9 cellular contexts compared by ENCODE assay signal in the genomic region with DNA sequence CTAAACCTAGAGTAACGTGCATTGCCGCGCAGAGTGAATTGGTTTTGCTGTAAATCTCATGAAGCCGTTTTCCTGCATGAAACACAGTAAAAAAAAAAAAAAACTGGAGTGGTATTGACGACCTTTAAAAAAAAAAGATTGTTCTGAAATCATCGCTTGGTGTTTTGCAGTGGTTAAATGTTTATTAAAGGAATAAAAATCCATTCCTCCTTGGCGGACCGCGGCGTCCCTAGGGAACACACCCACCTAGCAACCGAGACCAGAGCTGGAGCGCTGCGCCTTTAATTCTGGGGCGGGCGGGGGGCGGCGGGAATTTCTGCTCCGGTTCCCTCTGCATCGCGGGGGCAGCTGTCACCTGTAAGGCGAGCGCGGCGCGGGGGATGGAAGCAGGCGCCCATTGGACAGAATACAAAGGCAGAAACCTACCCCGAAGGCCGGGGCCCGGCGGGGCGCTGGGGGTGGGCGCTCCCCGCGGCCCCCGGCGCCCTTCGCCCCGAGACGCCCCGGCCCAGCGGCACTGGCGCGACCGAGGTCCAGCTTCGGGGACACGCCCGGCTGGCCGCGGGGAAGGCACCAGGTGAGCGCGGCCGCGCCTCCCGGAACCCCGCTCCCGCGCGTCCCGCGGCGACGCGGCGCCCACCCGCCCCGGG. TPM values are rescaled to one million over a fixed set of nuclear protein-coding genes. Genes with fewer than 3 reads are reported as not detected.
A peak's percentile ranks its signal among the peaks of the same experiment; 100 is the strongest.
DNase-seq lines count a peak whose midpoint lies in the region; ATAC-seq, FAIRE-seq and TF ChIP-seq lines count a peak whose summit lies in the region.
"Had no signal": no experiment of that assay in that cellular context is flagged by ENCODE, and none has a peak within 500 bp of the region (broad histone marks: within the 10 kb centered on the region; RNA-seq: fewer than 3 reads in every experiment).

A gene (plus strand): TSS at position 354 of the 650 bp plus-strand sequence. CDS start 320 bp downstream, outside the sequence.

- dilution Hi-C loops in keratinocyte (cut with MboI; ENCODE audit: extremely low pct_ligation_motif_present, low sequenced_read_pairs): no loop called here

- H3K9me3 Mint-ChIP-seq in Caco-2 (ENCODE audit: unreplicated experiment): no peaks in the 10 kb centered on the region
- peaks cover 0 to 1% (median 0%) of the 10 kb centered on the region in 3 donors for H3K9me3 Mint-ChIP-seq in IgD-negative memory B cell
- H3K9me3 Mint-ChIP-seq in stimulated activated naive CD8-positive, alpha-beta T cell treated with anti-CD3 and anti-CD28 coated beads, Interleukin-15, Interleukin-2, amounts not matched to agents 100 ng/mL and 50 ng/mL, for 24 hours: no peaks in the 10 kb centered on the region

- DNase-seq in Caco-2: peak; percentile 68 to 76
- peak; percentile 30 for DNase-seq in adipocyte (ENCODE audit: low read depth)
- no peak for DNase-seq in keratinocyte (ENCODE audit: low read depth, low spot score)

- no peaks in the 10 kb centered on the region for H3K27me3 ChIP-seq in Caco-2 (replicated peaks; ENCODE audit: control insufficient read depth, insufficient read depth, low read length)
- peaks cover 20% of the 10 kb centered on the region for H3K27me3 ChIP-seq in adipocyte (replicated peaks; ENCODE audit: control insufficient read depth, insufficient read depth, low read length)
- H3K27me3 ChIP-seq in keratinocyte (ENCODE audit: control insufficient read depth, extremely low read depth, insufficient read depth, low read length): peaks cover 27% of the 10 kb centered on the region

- H3K79me2 ChIP-seq in keratinocyte (ENCODE audit: control insufficient read depth, insufficient read depth, low read length): no peaks in the 10 kb centered on the region

- ATAC-seq in HG03025 (IDR thresholded peaks at IDR 0.05; ENCODE audit: low FRiP score, unreplicated experiment) (no peak), GM19351 (IDR thresholded peaks at IDR 0.05; ENCODE audit: unreplicated experiment) (no peak), GM21576 (IDR thresholded peaks at IDR 0.05; ENCODE audit: unreplicated experiment) (no peak)

- peak within 1 kb of the TSS; percentile 44 for H2AFZ ChIP-seq in keratinocyte (ENCODE audit: control insufficient read depth, low read length)

- TF ChIP-seq CTCF in Caco-2 (IDR thresholded peaks at IDR 0.05; ENCODE audit: insufficient read depth in 1 of 2, low read depth in 1 of 2, low read length in 1 of 2, severe bottlenecking in 1 of 2, unreplicated experiment in 1 of 2) (no peak), keratinocyte (optimal IDR thresholded peaks at IDR 0.05 in 1 of 3, IDR thresholded peaks at IDR 0.05 in 1 of 3, conservative IDR thresholded peaks at IDR 0.05 in 1 of 3; ENCODE audit: extremely low read depth in 1 of 3, insufficient read depth in 2 of 3, low read length in 3 of 3) (no peak)

- peaks cover 6% of the 10 kb centered on the region for H3K4me1 ChIP-seq in Caco-2
- H3K4me1 ChIP-seq in adipocyte (ENCODE audit: control insufficient read depth, insufficient read depth, low read length): peaks cover 14% of the 10 kb centered on the region
- H3K4me1 ChIP-seq in keratinocyte (ENCODE audit: control insufficient read depth, extremely low read depth, insufficient read depth, low read length): no peaks in the 10 kb centered on the region

- no peak within 1 kb of the TSS for H3K27ac Mint-ChIP-seq in Caco-2 (ENCODE audit: unreplicated experiment)
- peak within 1 kb of the TSS in 2 of 3 donors; percentile 73 to 76 for H3K27ac Mint-ChIP-seq in IgD-negative memory B cell
- H3K27ac Mint-ChIP-seq in stimulated activated naive CD8-positive, alpha-beta T cell treated with anti-CD3 and anti-CD28 coated beads, Interleukin-15, Interleukin-2, amounts not matched to agents 100 ng/mL and 50 ng/mL, for 24 hours: no peak within 1 kb of the TSS

- intact Hi-C loops in Caco-2 (cut with micrococcal nuclease; ENCODE audit: unreplicated experiment): loop anchor here (10.0 kb wide), 1 partner anchor 428 kb away; no protein-coding TSS in a partner anchor

- H3K4me1 Mint-ChIP-seq in Caco-2 (ENCODE audit: low read depth, unreplicated experiment) (peaks cover 6% of the 10 kb centered on the region), IgD-negative memory B cell (peaks cover 4 to 10% (median 7%) of the 10 kb centered on the region in 3 donors)
- peaks cover 10% of the 10 kb centered on the region for H3K4me1 Mint-ChIP-seq in stimulated activated naive CD8-positive, alpha-beta T cell treated with anti-CD3 and anti-CD28 coated beads, Interleukin-15, Interleukin-2, amounts not matched to agents 100 ng/mL and 50 ng/mL, for 24 hours (ENCODE audit: low read depth)

- H3K27ac ChIP-seq in keratinocyte (ENCODE audit: control insufficient read depth, insufficient read depth, low read length): no peak within 1 kb of the TSS

- CTCF ChIA-PET in Caco-2 (lab: Charles Lee): interaction anchor here (0.6 to 1.0 kb wide), 2 partner anchors 24 to 58 kb away, joined by 3 to 5 read pairs; no protein-coding TSS in a partner anchor

- no TSS peak for BruUV-seq in Caco-2 (replicated peaks; lab: Mats Ljungman, UMichigan)

- H3K4me3 Mint-ChIP-seq in Caco-2 (ENCODE audit: unreplicated experiment) (peak within 1 kb of the TSS; percentile 76), IgD-negative memory B cell (peak within 1 kb of the TSS; percentile 40 to 93 (median 68))
- peak within 1 kb of the TSS; percentile 74 for H3K4me3 Mint-ChIP-seq in stimulated activated naive CD8-positive, alpha-beta T cell treated with anti-CD3 and anti-CD28 coated beads, Interleukin-15, Interleukin-2, amounts not matched to agents 100 ng/mL and 50 ng/mL, for 24 hours

- H3K9me3 ChIP-seq in Caco-2 (no peaks in the 10 kb centered on the region), adipocyte (ENCODE audit: control insufficient read depth, low read length) (no peaks in the 10 kb centered on the region), keratinocyte (ENCODE audit: control insufficient read depth, low read depth, low read length) (no peaks in the 10 kb centered on the region)

- H3K9me1 ChIP-seq in keratinocyte (ENCODE audit: control insufficient read depth, extremely low read depth, insufficient read depth, low read length): no peaks in the 10 kb centered on the region

- peak within 1 kb of the TSS; percentile 64 for H3K4me2 ChIP-seq in keratinocyte (ENCODE audit: control insufficient read depth, extremely low read depth, insufficient read depth, low read depth, low read length)

- H4K20me1 ChIP-seq in keratinocyte (ENCODE audit: control insufficient read depth, extremely low read depth, insufficient read depth, low read length): no peaks in the 10 kb centered on the region

- POLR2A ChIA-PET in Caco-2 (lab: Charles Lee): interaction anchor here (0.6 kb wide), 3 partner anchors 173 to 238 kb away, joined by 3 to 5 read pairs (median 4); no protein-coding TSS in a partner anchor

- H3K36me3 ChIP-seq in Caco-2 (ENCODE audit: control insufficient read depth, insufficient read depth, low read length) (no peaks in the 10 kb centered on the region), adipocyte (ENCODE audit: control insufficient read depth, insufficient read depth, low read length, severe bottlenecking) (no peaks in the 10 kb centered on the region), keratinocyte (ENCODE audit: control insufficient read depth in 2 of 2, extremely low read depth in 1 of 2, insufficient read depth in 2 of 2, low read length in 2 of 2) (no peaks in the 10 kb centered on the region)

- H3K9ac ChIP-seq in adipocyte (ENCODE audit: low read length): no peak within 1 kb of the TSS
- H3K9ac ChIP-seq in keratinocyte (ENCODE audit: control insufficient read depth, extremely low read depth, insufficient read depth, low read length): no peak within 1 kb of the TSS

- H3K27me3 Mint-ChIP-seq in Caco-2 (ENCODE audit: insufficient read depth, unreplicated experiment): no peaks in the 10 kb centered on the region
- peaks cover 31% of the 10 kb centered on the region for H3K27me3 Mint-ChIP-seq in IgD-negative memory B cell
- H3K27me3 Mint-ChIP-seq in stimulated activated naive CD8-positive, alpha-beta T cell treated with anti-CD3 and anti-CD28 coated beads, Interleukin-15, Interleukin-2, amounts not matched to agents 100 ng/mL and 50 ng/mL, for 24 hours: peaks cover 55% of the 10 kb centered on the region

- peak within 1 kb of the TSS; percentile 44 for H3K4me3 ChIP-seq in Caco-2 (ENCODE audit: low read depth, low read length)
- H3K4me3 ChIP-seq in adipocyte (ENCODE audit: low read length): peak within 1 kb of the TSS; percentile 27
- H3K4me3 ChIP-seq in keratinocyte (ENCODE audit: control insufficient read depth in 2 of 3, extremely low read depth in 1 of 3, insufficient read depth in 2 of 3, low read depth in 1 of 3, low read length in 3 of 3): peak within 1 kb of the TSS; percentile 14 to 35 (median 17)

- FAIRE-seq in keratinocyte (lab: Jason Lieb, UNC): no peak

- H3K36me3 Mint-ChIP-seq in Caco-2 (ENCODE audit: insufficient read depth, unreplicated experiment) (no peaks in the 10 kb centered on the region), IgD-negative memory B cell (no peaks in the 10 kb centered on the region)
- no peaks in the 10 kb centered on the region for H3K36me3 Mint-ChIP-seq in stimulated activated naive CD8-positive, alpha-beta T cell treated with anti-CD3 and anti-CD28 coated beads, Interleukin-15, Interleukin-2, amounts not matched to agents 100 ng/mL and 50 ng/mL, for 24 hours (ENCODE audit: low read depth)

RNA-seq across cellular contexts. Expression of the gene that starts here (rescaled TPM):
- 3.7 and 4.1 TPM in 2 replicates for total RNA-seq in Caco-2 (2022)
- not detected for polyA plus RNA-seq in IgD-negative memory B cell
- polyA plus RNA-seq in keratinocyte: not detected in 3 replicates
- polyA plus RNA-seq in keratinocyte (2011; ENCODE audit: low read depth): 0.11 TPM
- polyA plus RNA-seq in keratinocyte (2011; cell fraction: cytosol; rRNA removed): not detected in 2 replicates
- polyA plus RNA-seq in keratinocyte (2011; cell fraction: nucleus; rRNA removed): not detected in 2 replicates
- not detected in 2 replicates for polyA plus RNA-seq in keratinocyte (2012; ENCODE audit: low replicate concordance)
- not detected in 3 replicates for polyA minus RNA-seq in keratinocyte
- not detected for polyA minus RNA-seq in keratinocyte (2011; cell fraction: cytosol; rRNA and poly(A)+ RNA removed)
- polyA minus RNA-seq in keratinocyte (2011; cell fraction: nucleus; rRNA and poly(A)+ RNA removed): not detected in 2 replicates
- total RNA-seq: LHCN-M2 had no signal

Comparison
In these comparisons a context has a peak if more than half of its experiments do, and no peak if none do; other contexts are left out.
1. H3K27ac Mint-ChIP-seq: peak in IgD-negative memory B cell (2 of 3); none in Caco-2 (single experiment) and stimulated activated naive CD8-positive, alpha-beta T cell treated with anti-CD3 and anti-CD28 coated beads, Interleukin-15, Interleukin-2, amounts not matched to agents 100 ng/mL and 50 ng/mL, for 24 hours (single experiment).
2. Peak in every context shown above with its lines, with median percentiles within 50 percentile points of each other: H3K4me3 ChIP-seq and H3K4me3 Mint-ChIP-seq.